Comparison of ENCODE assay signal across 12 cellular contexts in genomic region chrX:26653050-26653449, GRCh38.
"Had no signal": no experiment of that assay in that cellular context is flagged by ENCODE, and none has a peak within 500 bp of the region (broad histone marks: within the 10 kb centered on the region; RNA-seq: fewer than 3 reads in every experiment).

No MANE protein-coding gene starts in this region.

- H3K4me1 ChIP-seq: heart left ventricle had no signal

- DNase-seq: heart left ventricle; hippocampal formation; natural killer cell; ovary; right cardiac atrium; stimulated activated naive CD4-positive, alpha-beta T cell treated with Interleukin-2 at 50 U/mL for 16 hours had no signal

- H3K4me3 ChIP-seq: heart left ventricle, ovary, smooth muscle cell had no signal

- H3K36me3 Mint-ChIP-seq: natural killer cell had no signal

- H3K27ac Mint-ChIP-seq: dendritic cell treated with granulocyte-macrophage colony-stimulating factor and Interleukin-4, amounts not matched to agents 40 ng/mL and 50 ng/mL, for 4 days; natural killer cell; progenitor cell of endocrine pancreas had no signal

- H3K4me2 ChIP-seq: smooth muscle cell had no signal

- ATAC-seq: heart left ventricle, natural killer cell, right cardiac atrium had no signal

- H3K27ac ChIP-seq: heart left ventricle, ovary had no signal

- H3K36me3 ChIP-seq: heart left ventricle, ovary had no signal

- H3K27me3 ChIP-seq: heart left ventricle, ovary had no signal

- H3K4me3 Mint-ChIP-seq: dendritic cell treated with granulocyte-macrophage colony-stimulating factor and Interleukin-4, amounts not matched to agents 40 ng/mL and 50 ng/mL, for 4 days; natural killer cell; neural crest cell had no signal

- H3K27me3 Mint-ChIP-seq: dendritic cell treated with granulocyte-macrophage colony-stimulating factor and Interleukin-4, amounts not matched to agents 40 ng/mL and 50 ng/mL, for 4 days; progenitor cell of endocrine pancreas had no signal

- H3K4me1 Mint-ChIP-seq: natural killer cell, neural crest cell had no signal

- H3K9me3 Mint-ChIP-seq: dendritic cell treated with granulocyte-macrophage colony-stimulating factor and Interleukin-4, amounts not matched to agents 40 ng/mL and 50 ng/mL, for 4 days had no signal

- FAIRE-seq: colon, frontal cortex had no signal
